5 cellular contexts compared by ENCODE assay signal in genomic region chr3:142709207-142709606, GRCh38.
"Had no signal": no experiment of that assay in that cellular context is flagged by ENCODE, and none has a peak within 500 bp of the region (broad histone marks: within the 10 kb centered on the region; RNA-seq: fewer than 3 reads in every experiment).

No MANE protein-coding gene starts in this region.

- ATAC-seq: HepG2, K562 had no signal

- H3K4me3 ChIP-seq: K562 had no signal

- H3K27ac ChIP-seq: HL-60 had no signal

- DNase-seq: IMR-90, KBM-7 had no signal
